Comparison of ENCODE assay signal across 27 cellular contexts in the genomic region with DNA sequence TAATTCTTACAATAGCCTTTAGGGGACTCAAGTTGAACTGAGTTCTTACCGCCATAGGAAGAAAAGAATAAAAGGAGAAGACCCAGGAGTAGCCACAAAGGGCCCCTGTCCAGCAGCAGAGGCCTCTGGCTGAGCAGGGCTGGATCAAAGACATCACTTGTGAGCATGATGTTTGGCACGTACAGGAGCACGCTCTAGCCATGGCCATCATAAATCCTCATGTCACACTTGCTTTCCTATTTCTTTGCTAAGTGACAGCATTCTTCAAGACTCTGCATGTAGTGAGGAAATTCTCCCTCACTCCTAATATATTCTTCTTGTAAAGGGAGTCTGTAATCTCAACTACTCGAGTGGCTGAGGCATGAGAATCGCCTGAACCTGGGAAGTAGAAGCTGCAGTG. TPM values are rescaled to one million over a fixed set of nuclear protein-coding genes. Genes with fewer than 3 reads are reported as not detected.
DNase-seq lines count a peak whose midpoint lies in the region; ATAC-seq, FAIRE-seq and TF ChIP-seq lines count a peak whose summit lies in the region.
"Had no signal": no experiment of that assay in that cellular context is flagged by ENCODE, and none has a peak within 500 bp of the region (broad histone marks: within the 10 kb centered on the region; RNA-seq: fewer than 3 reads in every experiment).

No MANE protein-coding gene starts in this region.

- H3K36me3 ChIP-seq in endodermal cell (ENCODE audit: control insufficient read depth, insufficient read depth, low read length) (no peaks in the 10 kb centered on the region), upper lobe of right lung (no peaks in the 10 kb centered on the region)
- H3K36me3 ChIP-seq: BLaER1 had no signal

- peaks cover 14% of the 10 kb centered on the region for H3K4me1 Mint-ChIP-seq in endodermal cell
- H3K4me1 Mint-ChIP-seq in nephron = peaks cover 19% of the 10 kb centered on the region
- H3K4me1 Mint-ChIP-seq in CD14-positive monocyte = peaks cover 16% of the 10 kb centered on the region
- H3K4me1 Mint-ChIP-seq: CD4-positive, alpha-beta memory T cell had no signal

- DNase-seq in HTR-8/SVneo (ENCODE audit: insufficient read length, low spot score) (no peak), endodermal cell (no peak), upper lobe of right lung (peak; percentile 9), HT-29 (ENCODE audit: low spot score) (no peak), NCI-H1092 treated with DMSO at 0.1 percent for 48 hours (lab: John Stamatoyannopoulos, UW) (no peak), CD14-positive monocyte (ENCODE audit: low spot score) (no peak)
- DNase-seq: Caco-2; CD4-positive, alpha-beta memory T cell; DMS 273 treated with DMSO at 0.1 percent for 48 hours; DND-41; KBM-7; NCI-H1105; NCI-H146; NCI-H2029; NCI-H2227 treated with DMSO at 0.1 percent for 48 hours; NCI-H510A; NCI-H748 treated with DMSO at 0.1 percent for 48 hours had no signal

- no peaks in the 10 kb centered on the region for H3K27me3 ChIP-seq in endodermal cell (ENCODE audit: control insufficient read depth, insufficient read depth, low read length, poor library complexity, severe bottlenecking)
- no peaks in the 10 kb centered on the region for H3K27me3 ChIP-seq in upper lobe of right lung
- H3K27me3 ChIP-seq: BLaER1 had no signal

- TF ChIP-seq CTCF in endodermal cell (conservative IDR thresholded peaks at IDR 0.05) = no peak
- no peak for TF ChIP-seq CTCF in nephron (IDR thresholded peaks at IDR 0.05; ENCODE audit: unreplicated experiment in 3 of 3)
- no peak for TF ChIP-seq CTCF in upper lobe of right lung (IDR thresholded peaks at IDR 0.05)
- no peak for TF ChIP-seq CTCF in CD14-positive monocyte (IDR thresholded peaks at IDR 0.05)

- H3K4me3 Mint-ChIP-seq in endodermal cell (no peak overlapping the region), nephron (no peak overlapping the region), CD14-positive monocyte (no peak overlapping the region)
- H3K4me3 Mint-ChIP-seq: CD4-positive, alpha-beta memory T cell had no signal

- intact Hi-C loops in upper lobe of right lung (cut with DNase I) (no loop called here), CD14-positive monocyte (cut with micrococcal nuclease) (no loop called here)

- H3K27me3 Mint-ChIP-seq in endodermal cell (ENCODE audit: insufficient read depth) = peaks cover 2% of the 10 kb centered on the region
- H3K27me3 Mint-ChIP-seq in nephron (ENCODE audit: low read depth) = no peaks in the 10 kb centered on the region
- H3K27me3 Mint-ChIP-seq in CD14-positive monocyte (ENCODE audit: low read depth in 3 of 3) = peaks cover 0 to 4% (median 0%) of the 10 kb centered on the region in 3 donors

- H3K27ac ChIP-seq in endodermal cell (ENCODE audit: low read depth, low read length) (no peak overlapping the region), upper lobe of right lung (no peak overlapping the region)
- H3K27ac ChIP-seq: BLaER1 had no signal

- H3K27ac Mint-ChIP-seq in endodermal cell (peak overlapping the region; percentile 42), nephron (peak overlapping the region; percentile 55 to 85 (median 84)), CD14-positive monocyte (no peak overlapping the region)

- H3K9ac ChIP-seq in endodermal cell (ENCODE audit: extremely low read depth, low read length, poor library complexity, severe bottlenecking) = no peak overlapping the region
- H3K9ac ChIP-seq: BLaER1 had no signal

- H3K4me3 ChIP-seq in endodermal cell (ENCODE audit: low read length) = no peak overlapping the region
- H3K4me3 ChIP-seq in upper lobe of right lung = no peak overlapping the region
- H3K4me3 ChIP-seq: BLaER1 had no signal

- H3K36me3 Mint-ChIP-seq in endodermal cell (ENCODE audit: low read depth) (no peaks in the 10 kb centered on the region), nephron (ENCODE audit: low read depth) (no peaks in the 10 kb centered on the region), CD14-positive monocyte (peaks cover 2 to 45% of the 10 kb centered on the region in 2 donors)
- H3K36me3 Mint-ChIP-seq: CD4-positive, alpha-beta memory T cell had no signal

- H3K9me3 Mint-ChIP-seq in endodermal cell (peaks cover 15% of the 10 kb centered on the region), nephron (no peaks in the 10 kb centered on the region), CD14-positive monocyte (no peaks in the 10 kb centered on the region)

- H3K9me3 ChIP-seq in endodermal cell (ENCODE audit: control insufficient read depth, low read length) (peaks cover 5% of the 10 kb centered on the region), upper lobe of right lung (no peaks in the 10 kb centered on the region)
- H3K9me3 ChIP-seq: BLaER1, Caco-2 had no signal

- peak; percentile 20 for FAIRE-seq in HTR-8/SVneo (lab: Jason Lieb, UNC)
- FAIRE-seq: G401.6, GM12892, GM18507, GM19239, H54 had no signal

- no peak for ATAC-seq in upper lobe of right lung
- ATAC-seq: Panc1, SK-N-SH treated with all-trans-retinoic acid at 6 μM for 48 hours had no signal

- WGBS in endodermal cell (ENCODE audit: insufficient coverage in 1 of 2, insufficient read length in 1 of 2), 2 experiments = 76 to 83% methylated on average over 2 to 5 of the region's 5 CpGs

- H3K4me1 ChIP-seq in endodermal cell (ENCODE audit: control insufficient read depth, insufficient read depth, low read length) (no peaks in the 10 kb centered on the region), upper lobe of right lung (no peaks in the 10 kb centered on the region)
- H3K4me1 ChIP-seq: BLaER1, Caco-2 had no signal

RNA-seq across cellular contexts. Expression of gene CLEC4C, which starts 15.7 kb away (rescaled TPM):
- total RNA-seq in endodermal cell (not detected), upper lobe of right lung (not detected)
- not detected for polyA plus RNA-seq in endodermal cell (2013, experiment 1 of 2)
- polyA plus RNA-seq in endodermal cell (2013, experiment 2 of 2) = not detected
- total RNA-seq in HT-29 (2014; rRNA removed; shearing (Covaris generic)) = not detected in 2 replicates
- 1 to 10 TPM in 1 of 2 donors, under 1 TPM in 1; 0.54 to 1.4 TPM for polyA plus RNA-seq in CD14-positive monocyte
- total RNA-seq: A673; Caco-2; CD4-positive, alpha-beta memory T cell had no signal
- polyA plus RNA-seq: CD4-positive, alpha-beta memory T cell had no signal

RNA-seq across cellular contexts. Expression of gene DPPA3, which starts 20.3 kb away (rescaled TPM):
- total RNA-seq in endodermal cell (1 to 10 TPM; 1.3 to 4.6 TPM), upper lobe of right lung (not detected)
- polyA plus RNA-seq in endodermal cell (2013, experiment 1 of 2) = 1.00 TPM
- polyA plus RNA-seq in endodermal cell (2013, experiment 2 of 2) = 0.50 TPM
- not detected in 2 replicates for total RNA-seq in HT-29 (2014; rRNA removed; shearing (Covaris generic))
- polyA plus RNA-seq in CD14-positive monocyte = not detected
- total RNA-seq: A673; CD4-positive, alpha-beta memory T cell had no signal
- polyA plus RNA-seq: CD4-positive, alpha-beta memory T cell had no signal

RNA-seq across cellular contexts. Expression of gene NANOGNB, which starts 33.5 kb away (rescaled TPM):
- total RNA-seq in endodermal cell = not detected
- polyA plus RNA-seq in endodermal cell (2013, experiment 1 of 2) = not detected
- polyA plus RNA-seq in endodermal cell (2013, experiment 2 of 2) = not detected
- not detected for total RNA-seq in upper lobe of right lung
- not detected in 2 replicates for total RNA-seq in HT-29 (2014; rRNA removed; shearing (Covaris generic))
- polyA plus RNA-seq in CD14-positive monocyte = not detected
- total RNA-seq: A673; Caco-2; CD4-positive, alpha-beta memory T cell had no signal
- polyA plus RNA-seq: CD4-positive, alpha-beta memory T cell had no signal

RNA-seq across cellular contexts. Expression of gene GDF3, which starts 35.9 kb away (rescaled TPM):
- total RNA-seq in endodermal cell (10 to 100 TPM in 1 of 2 donors, 1 to 10 TPM in 1; 1.3 to 60.7 TPM), upper lobe of right lung (0.32 TPM)
- polyA plus RNA-seq in endodermal cell (2013, experiment 1 of 2) = 12.2 TPM
- 14.2 TPM for polyA plus RNA-seq in endodermal cell (2013, experiment 2 of 2)
- total RNA-seq in HT-29 (2014; rRNA removed; shearing (Covaris generic)) = not detected in 2 replicates
- not detected for polyA plus RNA-seq in CD14-positive monocyte
- total RNA-seq: A673; CD4-positive, alpha-beta memory T cell had no signal
- polyA plus RNA-seq: CD4-positive, alpha-beta memory T cell had no signal

RNA-seq across cellular contexts. Expression of gene NANOG, which starts 57.7 kb away (rescaled TPM):
- total RNA-seq in endodermal cell = 10 to 100 TPM in 1 of 2 donors, 1 to 10 TPM in 1; 6.1 to 79.5 TPM
- polyA plus RNA-seq in endodermal cell (2013, experiment 1 of 2) = 12.9 TPM
- polyA plus RNA-seq in endodermal cell (2013, experiment 2 of 2) = 3.3 TPM
- not detected for total RNA-seq in upper lobe of right lung
- not detected in 2 replicates for total RNA-seq in HT-29 (2014; rRNA removed; shearing (Covaris generic))
- not detected for polyA plus RNA-seq in CD14-positive monocyte
- total RNA-seq: A673; Caco-2; CD4-positive, alpha-beta memory T cell had no signal
- polyA plus RNA-seq: CD4-positive, alpha-beta memory T cell had no signal

Comparison
In these comparisons a context has a peak if more than half of its experiments do, and no peak if none do; other contexts are left out.
1. H3K27ac Mint-ChIP-seq: peak in endodermal cell (single experiment) and nephron (3 of 3); none in CD14-positive monocyte (0 of 7).